In the genomic region with DNA sequence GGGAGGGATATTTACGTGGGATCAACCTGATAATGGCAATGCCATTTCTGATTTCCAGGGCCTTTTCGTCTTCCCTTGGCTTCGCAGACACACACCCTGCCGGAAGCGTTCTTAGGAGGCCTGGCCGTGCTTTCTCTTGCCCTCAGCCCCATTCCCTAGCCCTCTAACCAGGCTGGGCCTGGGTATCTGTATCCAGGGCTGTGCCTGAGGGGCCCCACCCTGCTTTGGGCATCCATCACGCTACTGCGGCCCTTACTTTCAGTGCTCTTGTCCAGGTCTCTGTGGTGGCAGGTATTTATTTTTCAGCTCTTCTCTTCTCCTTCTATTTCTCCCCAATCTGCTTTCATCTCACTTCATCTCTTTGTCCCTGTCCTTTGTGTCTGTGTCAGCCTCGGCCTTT, we compare ENCODE assay signal across 8 cellular contexts.
DNase-seq lines count a peak whose midpoint lies in the region; ATAC-seq and TF ChIP-seq lines count a peak whose summit lies in the region.
"Had no signal": no experiment of that assay in that cellular context is flagged by ENCODE, and none has a peak within 500 bp of the region (broad histone marks: within the 10 kb centered on the region; RNA-seq: fewer than 3 reads in every experiment).

No MANE protein-coding gene starts in this region.

- CTCF ChIA-PET in HEK293 (lab: Yijun Ruan, JAX), result no interaction called here

- intact Hi-C loops in body of pancreas (cut with DNase I), result no loop called here

- POLR2A ChIA-PET in HEK293 (lab: Yijun Ruan, JAX), result interaction anchor here (0.7 kb wide), 1 partner anchor 16 kb away, joined by 3 read pairs; no protein-coding TSS in a partner anchor

- ATAC-seq in body of pancreas, result no peak
- ATAC-seq in HG03342 (IDR thresholded peaks at IDR 0.05; ENCODE audit: unreplicated experiment), result no peak
- no peak for ATAC-seq in HG03354 (IDR thresholded peaks at IDR 0.05; ENCODE audit: poor library complexity, severe bottlenecking, unreplicated experiment)

- H3K4me3 ChIP-seq in HEK293 (ENCODE audit: low read depth, low read length) (no peak overlapping the region), body of pancreas (no peak overlapping the region), mucosa of rectum (ENCODE audit: low read length in 2 of 2) (no peak overlapping the region), stomach smooth muscle (ENCODE audit: low read length in 2 of 2) (peak overlapping the region; percentile 10 to 47)

- H3K27ac ChIP-seq in HEK293 (ENCODE audit: extremely low read depth, low read depth, low read length) (no peak overlapping the region), body of pancreas (peak overlapping the region; percentile 92 to 99 (median 98)), mucosa of rectum (ENCODE audit: low read depth in 2 of 2, low read length in 2 of 2) (peak overlapping the region; percentile 82 to 90), stomach smooth muscle (ENCODE audit: low read length) (peak overlapping the region; percentile 100)

- TF ChIP-seq CTCF in HEK293 (tag by site-specific recombination; IDR thresholded peaks at IDR 0.05) (no peak), body of pancreas (IDR thresholded peaks at IDR 0.05) (no peak)

- H3K36me3 ChIP-seq in HEK293 (ENCODE audit: control insufficient read depth in 2 of 2, insufficient read depth in 1 of 2, low read length in 2 of 2) (no peaks in the 10 kb centered on the region), body of pancreas (replicated peaks in 1 of 2; ENCODE audit: insufficient read depth in 1 of 2, low read depth in 2 of 2) (no peaks in the 10 kb centered on the region), mucosa of rectum (ENCODE audit: control insufficient read depth in 2 of 2, insufficient read depth in 2 of 2, low read length in 2 of 2) (no peaks in the 10 kb centered on the region), stomach smooth muscle (ENCODE audit: control insufficient read depth in 2 of 2, insufficient read depth in 2 of 2, low read length in 2 of 2) (no peaks in the 10 kb centered on the region)

- peak overlapping the region; percentile 0 to 52 for H3K9ac ChIP-seq in mucosa of rectum (ENCODE audit: low read depth in 1 of 2, low read length in 2 of 2)
- peak overlapping the region; percentile 94 to 98 for H3K9ac ChIP-seq in stomach smooth muscle (ENCODE audit: low read length in 2 of 2)

- 92% methylated on average over 9 of the region's 9 CpGs for WGBS in body of pancreas, 2 donors

- no peaks in the 10 kb centered on the region for H3K27me3 ChIP-seq in body of pancreas
- no peaks in the 10 kb centered on the region for H3K27me3 ChIP-seq in mucosa of rectum (ENCODE audit: control insufficient read depth in 2 of 2, insufficient read depth in 2 of 2, low read length in 2 of 2)
- H3K27me3 ChIP-seq in stomach smooth muscle (ENCODE audit: control insufficient read depth in 1 of 2, insufficient read depth in 2 of 2, low read length in 2 of 2), result no peaks in the 10 kb centered on the region

- DNase-seq in body of pancreas, result no peak
- DNase-seq in Kasumi-1 (lab: John Stamatoyannopoulos, UW), result no peak
- DNase-seq: DMS153 had no signal

- no peak for TF ChIP-seq POLR2A in body of pancreas (IDR thresholded peaks at IDR 0.05)

- H3K9me3 ChIP-seq in HEK293 (ENCODE audit: control insufficient read depth, insufficient read depth, low read depth, low read length) (no peaks in the 10 kb centered on the region), body of pancreas (no peaks in the 10 kb centered on the region), mucosa of rectum (ENCODE audit: control insufficient read depth in 2 of 2, low read length in 2 of 2) (no peaks in the 10 kb centered on the region), stomach smooth muscle (ENCODE audit: control insufficient read depth in 2 of 2, low read length in 2 of 2) (no peaks in the 10 kb centered on the region)

- peaks cover 21% of the 10 kb centered on the region for H3K4me1 ChIP-seq in HEK293 (ENCODE audit: control insufficient read depth, insufficient read depth, low read length)
- peaks cover 96% of the 10 kb centered on the region for H3K4me1 ChIP-seq in body of pancreas
- peaks cover 64 to 91% of the 10 kb centered on the region in 2 donors for H3K4me1 ChIP-seq in mucosa of rectum (ENCODE audit: control insufficient read depth in 2 of 2, insufficient read depth in 2 of 2, low read length in 2 of 2)
- peaks cover 89% of the 10 kb centered on the region for H3K4me1 ChIP-seq in stomach smooth muscle (ENCODE audit: control insufficient read depth, insufficient read depth, low read length)

TF ChIP-seq in HEK293, 187 proteins besides CTCF, POLR2A, EP300 and RAD21:
- no peak for TF ChIP-seq ZNF76 (tag by site-specific recombination; IDR thresholded peaks at IDR 0.05; ENCODE audit: borderline replicate concordance, low read depth)
- TF ChIP-seq ZBTB21 (tag by site-specific recombination; IDR thresholded peaks at IDR 0.05), result no peak
- TF ChIP-seq ZBTB48 (tag by site-specific recombination; IDR thresholded peaks at IDR 0.05), result no peak
- peak; percentile 49; the same call in 1 of the 2 replicates for TF ChIP-seq ZNF341 (tag by site-specific recombination; IDR thresholded peaks at IDR 0.05; ENCODE audit: low read depth)
- no peak for TF ChIP-seq ZNF274 (IDR thresholded peaks at IDR 0.05; ENCODE audit: low read length)
- TF ChIP-seq ZNF274 (tag by site-specific recombination; IDR thresholded peaks at IDR 0.05; ENCODE audit: borderline replicate concordance), result no peak

Comparison
In these comparisons a context has a peak if more than half of its experiments do, and no peak if none do; other contexts are left out.
1. H3K4me3 ChIP-seq: peak in stomach smooth muscle (2 of 2); none in HEK293 (single experiment), body of pancreas (0 of 2) and mucosa of rectum (0 of 2).